Comparison of ENCODE assay signal across 25 cellular contexts in genomic region chr9:91503650-91504007, GRCh38.
DNase-seq lines count a peak whose midpoint lies in the region; ATAC-seq, FAIRE-seq and TF ChIP-seq lines count a peak whose summit lies in the region.
"Had no signal": no experiment of that assay in that cellular context is flagged by ENCODE, and none has a peak within 500 bp of the region (broad histone marks: within the 10 kb centered on the region; RNA-seq: fewer than 3 reads in every experiment).

No MANE protein-coding gene starts in this region.

- H3K4me1 Mint-ChIP-seq in activated naive CD8-positive, alpha-beta T cell treated with anti-CD3 and anti-CD28 coated beads, Interleukin-2, amount 50 U/mL, for 24 hours, result peaks cover 9% of the 10 kb centered on the region
- no peaks in the 10 kb centered on the region for H3K4me1 Mint-ChIP-seq in activated naive CD8-positive, alpha-beta T cell treated with anti-CD3 and anti-CD28 coated beads for 36 hours
- peaks cover 22% of the 10 kb centered on the region for H3K4me1 Mint-ChIP-seq in astrocyte (ENCODE audit: low read depth, unreplicated experiment)
- H3K4me1 Mint-ChIP-seq in activated CD4-positive, alpha-beta T cell treated with anti-CD3 and anti-CD28 coated beads, Interleukin-2, amount 10 ng/mL, durations not matched to agents 7 days and 5 days, result no peaks in the 10 kb centered on the region
- H3K4me1 Mint-ChIP-seq: CD4-positive, CD25-positive, alpha-beta regulatory T cell; memory B cell; naive thymus-derived CD8-positive, alpha-beta T cell; T-cell had no signal

- intact Hi-C loops in cardiac septum (cut with DNase I), result no loop called here

- H3K9me3 ChIP-seq in astrocyte (ENCODE audit: insufficient read depth, low read depth, low read length) (no peaks in the 10 kb centered on the region), liver (ENCODE audit: control insufficient read depth in 4 of 4, low read length in 3 of 4) (no peaks in the 10 kb centered on the region), MM.1S (replicated peaks; ENCODE audit: insufficient read depth, low read length) (no peaks in the 10 kb centered on the region)
- H3K9me3 ChIP-seq: heart left ventricle, psoas muscle, thoracic aorta had no signal

- no peak for FAIRE-seq in astrocyte (lab: Jason Lieb, UNC)

- H3K27me3 Mint-ChIP-seq in activated naive CD8-positive, alpha-beta T cell treated with anti-CD3 and anti-CD28 coated beads, Interleukin-2, amount 50 U/mL, for 24 hours, result peaks cover 14% of the 10 kb centered on the region
- H3K27me3 Mint-ChIP-seq in activated naive CD8-positive, alpha-beta T cell treated with anti-CD3 and anti-CD28 coated beads for 36 hours, result peaks cover 9% of the 10 kb centered on the region
- no peaks in the 10 kb centered on the region for H3K27me3 Mint-ChIP-seq in astrocyte (ENCODE audit: low read depth, unreplicated experiment)
- peaks cover 20% of the 10 kb centered on the region for H3K27me3 Mint-ChIP-seq in activated CD4-positive, alpha-beta T cell treated with anti-CD3 and anti-CD28 coated beads, Interleukin-2, amount 10 ng/mL, durations not matched to agents 7 days and 5 days

- H3K4me3 Mint-ChIP-seq in activated naive CD8-positive, alpha-beta T cell treated with anti-CD3 and anti-CD28 coated beads, Interleukin-2, amount 50 U/mL, for 24 hours, result no peak overlapping the region
- H3K4me3 Mint-ChIP-seq in activated naive CD8-positive, alpha-beta T cell treated with anti-CD3 and anti-CD28 coated beads for 36 hours, result no peak overlapping the region
- no peak overlapping the region for H3K4me3 Mint-ChIP-seq in astrocyte (ENCODE audit: unreplicated experiment)
- H3K4me3 Mint-ChIP-seq in activated CD4-positive, alpha-beta T cell treated with anti-CD3 and anti-CD28 coated beads, Interleukin-2, amount 10 ng/mL, durations not matched to agents 7 days and 5 days, result no peak overlapping the region
- H3K4me3 Mint-ChIP-seq: activated CD8-positive, alpha-beta T cell treated with anti-CD3 and anti-CD28 coated beads for 36 hours; activated T-cell treated with anti-CD3 and anti-CD28 coated beads, Interleukin-2, amount 50 U/mL, for 72 hours; CD4-positive, CD25-positive, alpha-beta regulatory T cell; memory B cell; naive thymus-derived CD8-positive, alpha-beta T cell; T-cell had no signal

- TF ChIP-seq CTCF in astrocyte (IDR thresholded peaks at IDR 0.05; ENCODE audit: insufficient read depth, low read depth, low read length) (no peak), liver (IDR thresholded peaks at IDR 0.05; ENCODE audit: low read depth, low read length, missing input control) (no peak), MM.1S (IDR thresholded peaks at IDR 0.05; ENCODE audit: low read length) (no peak)

- WGBS in liver, result 84% methylated on average over 3 of the region's 3 CpGs

- no peak overlapping the region for H3K27ac Mint-ChIP-seq in activated naive CD8-positive, alpha-beta T cell treated with anti-CD3 and anti-CD28 coated beads, Interleukin-2, amount 50 U/mL, for 24 hours
- H3K27ac Mint-ChIP-seq in activated naive CD8-positive, alpha-beta T cell treated with anti-CD3 and anti-CD28 coated beads for 36 hours, result no peak overlapping the region
- peak overlapping the region; percentile 69 for H3K27ac Mint-ChIP-seq in astrocyte (ENCODE audit: unreplicated experiment)
- H3K27ac Mint-ChIP-seq in activated CD4-positive, alpha-beta T cell treated with anti-CD3 and anti-CD28 coated beads, Interleukin-2, amount 10 ng/mL, durations not matched to agents 7 days and 5 days, result no peak overlapping the region
- H3K27ac Mint-ChIP-seq: activated CD8-positive, alpha-beta T cell treated with anti-CD3 and anti-CD28 coated beads for 36 hours; activated T-cell treated with anti-CD3 and anti-CD28 coated beads, Interleukin-2, amount 50 U/mL, for 72 hours; CD4-positive, CD25-positive, alpha-beta regulatory T cell; memory B cell; T-cell had no signal

- H3K9me2 ChIP-seq in MM.1S (replicated peaks; ENCODE audit: insufficient read depth, low read length), result no peaks in the 10 kb centered on the region

- H3K9me3 Mint-ChIP-seq in activated naive CD8-positive, alpha-beta T cell treated with anti-CD3 and anti-CD28 coated beads, Interleukin-2, amount 50 U/mL, for 24 hours, result no peaks in the 10 kb centered on the region
- H3K9me3 Mint-ChIP-seq in activated naive CD8-positive, alpha-beta T cell treated with anti-CD3 and anti-CD28 coated beads for 36 hours, result no peaks in the 10 kb centered on the region
- H3K9me3 Mint-ChIP-seq in astrocyte (ENCODE audit: unreplicated experiment), result no peaks in the 10 kb centered on the region
- no peaks in the 10 kb centered on the region for H3K9me3 Mint-ChIP-seq in activated CD4-positive, alpha-beta T cell treated with anti-CD3 and anti-CD28 coated beads, Interleukin-2, amount 10 ng/mL, durations not matched to agents 7 days and 5 days
- H3K9me3 Mint-ChIP-seq: activated CD8-positive, alpha-beta T cell treated with anti-CD3 and anti-CD28 coated beads for 36 hours; activated T-cell treated with anti-CD3 and anti-CD28 coated beads, Interleukin-2, amount 50 U/mL, for 72 hours; memory B cell; naive thymus-derived CD8-positive, alpha-beta T cell; T-cell had no signal

- CTCF ChIA-PET in activated CD4-positive, alpha-beta T cell treated with anti-CD3 and anti-CD28 coated beads, Interleukin-2, amount 10 ng/mL, durations not matched to agents 7 days and 5 days (lab: Charles Lee), result no interaction called here

- H3K4me1 ChIP-seq in astrocyte (ENCODE audit: insufficient read depth, low read length) (peaks cover 18% of the 10 kb centered on the region), liver (ENCODE audit: control insufficient read depth in 4 of 4, insufficient read depth in 4 of 4, low read length in 3 of 4) (no peaks in the 10 kb centered on the region), MM.1S (ENCODE audit: low read length) (no peaks in the 10 kb centered on the region)
- H3K4me1 ChIP-seq: psoas muscle had no signal

- no peak for TF ChIP-seq RAD21 in liver (IDR thresholded peaks at IDR 0.05)

- H3F3A ChIP-seq in MM.1S (ENCODE audit: insufficient read depth, low read length), result no peaks in the 10 kb centered on the region

- POLR2A ChIA-PET in activated CD4-positive, alpha-beta T cell treated with anti-CD3 and anti-CD28 coated beads, Interleukin-2, amount 10 ng/mL, durations not matched to agents 7 days and 5 days (lab: Charles Lee), result no interaction called here

- no peaks in the 10 kb centered on the region for H3K79me2 ChIP-seq in astrocyte (ENCODE audit: insufficient read depth, low read length)
- H3K79me2 ChIP-seq in MM.1S (ENCODE audit: low read length), result no peaks in the 10 kb centered on the region

- H3K27ac ChIP-seq in astrocyte (ENCODE audit: low read depth, low read length) (no peak overlapping the region), liver (ENCODE audit: low read depth in 1 of 2, low read length in 2 of 2) (no peak overlapping the region), MM.1S (ENCODE audit: low read length) (no peak overlapping the region)
- H3K27ac ChIP-seq: heart left ventricle, psoas muscle, thoracic aorta, WERI-Rb-1 had no signal

- no peak for DNase-seq in activated naive CD8-positive, alpha-beta T cell treated with anti-CD3 and anti-CD28 coated beads, Interleukin-2, amount 50 U/mL, for 24 hours
- DNase-seq in activated naive CD8-positive, alpha-beta T cell treated with anti-CD3 and anti-CD28 coated beads for 36 hours, result no peak
- DNase-seq in astrocyte (ENCODE audit: low read depth), result no peak
- DNase-seq in MM.1S, result no peak
- DNase-seq in cardiac septum (ENCODE audit: low spot score), result no peak
- no peak for DNase-seq in activated CD4-positive, alpha-beta T cell treated with anti-CD3 and anti-CD28 coated beads, Interleukin-2, amount 10 ng/mL, durations not matched to agents 7 days and 5 days
- DNase-seq: activated T-cell treated with anti-CD3 and anti-CD28 coated beads, Interleukin-2, amount 50 U/mL, for 72 hours; CD4-positive, CD25-positive, alpha-beta regulatory T cell; central memory CD4-positive, alpha-beta T cell; heart left ventricle; naive thymus-derived CD8-positive, alpha-beta T cell; NCI-H2029 treated with DMSO at 0.1 percent for 48 hours; NCI-H446; psoas muscle; stimulated activated CD8-positive, alpha-beta memory T cell treated with anti-CD3 and anti-CD28 coated beads, Interleukin-4, amount 100 ng/mL, for 48 hours; WERI-Rb-1 had no signal

- H3K9ac ChIP-seq in astrocyte (ENCODE audit: low read length), result no peak overlapping the region
- no peak overlapping the region for H3K9ac ChIP-seq in liver (ENCODE audit: low read depth in 1 of 2, low read length in 2 of 2)
- no peak overlapping the region for H3K9ac ChIP-seq in MM.1S (ENCODE audit: low read length)

- H3K4me2 ChIP-seq in astrocyte (ENCODE audit: low read length) (no peak overlapping the region), MM.1S (ENCODE audit: low read depth, low read length) (no peak overlapping the region)
- H3K4me2 ChIP-seq: smooth muscle cell had no signal

- no peaks in the 10 kb centered on the region for H3K36me3 Mint-ChIP-seq in activated naive CD8-positive, alpha-beta T cell treated with anti-CD3 and anti-CD28 coated beads, Interleukin-2, amount 50 U/mL, for 24 hours (ENCODE audit: low read depth)
- H3K36me3 Mint-ChIP-seq in activated naive CD8-positive, alpha-beta T cell treated with anti-CD3 and anti-CD28 coated beads for 36 hours, result no peaks in the 10 kb centered on the region
- H3K36me3 Mint-ChIP-seq in astrocyte (ENCODE audit: low read depth, unreplicated experiment), result peaks cover 10% of the 10 kb centered on the region
- no peaks in the 10 kb centered on the region for H3K36me3 Mint-ChIP-seq in activated CD4-positive, alpha-beta T cell treated with anti-CD3 and anti-CD28 coated beads, Interleukin-2, amount 10 ng/mL, durations not matched to agents 7 days and 5 days (ENCODE audit: low read depth)
- H3K36me3 Mint-ChIP-seq: CD4-positive, CD25-positive, alpha-beta regulatory T cell; memory B cell; naive thymus-derived CD8-positive, alpha-beta T cell; T-cell had no signal

- peak; percentile 41 for ATAC-seq in activated naive CD8-positive, alpha-beta T cell treated with anti-CD3 and anti-CD28 coated beads, Interleukin-2, amount 50 U/mL, for 24 hours
- no peak for ATAC-seq in HG02763 (IDR thresholded peaks at IDR 0.05; ENCODE audit: unreplicated experiment)
- ATAC-seq: activated CD8-positive, alpha-beta T cell treated with anti-CD3 and anti-CD28 coated beads for 36 hours; esophagus mucosa; heart left ventricle; naive thymus-derived CD8-positive, alpha-beta T cell; psoas muscle; Right ventricle myocardium inferior; T-cell had no signal

- H2AFZ ChIP-seq in astrocyte (ENCODE audit: low read depth, low read length) (no peak overlapping the region), MM.1S (ENCODE audit: low read length) (no peak overlapping the region)

- no peak overlapping the region for H3K4me3 ChIP-seq in astrocyte (ENCODE audit: insufficient read depth, low read depth, low read length)
- no peak overlapping the region for H3K4me3 ChIP-seq in liver (ENCODE audit: low read depth in 1 of 3, low read length in 3 of 3)
- no peak overlapping the region for H3K4me3 ChIP-seq in MM.1S (ENCODE audit: low read length)
- H3K4me3 ChIP-seq: heart left ventricle, psoas muscle, smooth muscle cell, thoracic aorta had no signal

- H3K36me3 ChIP-seq in astrocyte (ENCODE audit: insufficient read depth, low read length) (no peaks in the 10 kb centered on the region), liver (ENCODE audit: control insufficient read depth in 4 of 4, insufficient read depth in 3 of 4, low read depth in 1 of 4, low read length in 3 of 4) (no peaks in the 10 kb centered on the region), MM.1S (replicated peaks; ENCODE audit: insufficient read depth, low read length) (no peaks in the 10 kb centered on the region)
- H3K36me3 ChIP-seq: heart left ventricle, thoracic aorta, WERI-Rb-1 had no signal

- H3K27me3 ChIP-seq in astrocyte (ENCODE audit: insufficient read depth, low read length) (no peaks in the 10 kb centered on the region), liver (ENCODE audit: control insufficient read depth in 4 of 4, insufficient read depth in 4 of 4, low read length in 3 of 4) (no peaks in the 10 kb centered on the region), MM.1S (replicated peaks; ENCODE audit: insufficient read depth, low read length) (no peaks in the 10 kb centered on the region)
- H3K27me3 ChIP-seq: heart left ventricle had no signal

- no peaks in the 10 kb centered on the region for H4K20me1 ChIP-seq in astrocyte (ENCODE audit: insufficient read depth, low read length)
- H4K20me1 ChIP-seq in MM.1S (ENCODE audit: insufficient read depth, low read length), result no peaks in the 10 kb centered on the region
